ENCODE assay signal across 8 cellular contexts in the genomic region with DNA sequence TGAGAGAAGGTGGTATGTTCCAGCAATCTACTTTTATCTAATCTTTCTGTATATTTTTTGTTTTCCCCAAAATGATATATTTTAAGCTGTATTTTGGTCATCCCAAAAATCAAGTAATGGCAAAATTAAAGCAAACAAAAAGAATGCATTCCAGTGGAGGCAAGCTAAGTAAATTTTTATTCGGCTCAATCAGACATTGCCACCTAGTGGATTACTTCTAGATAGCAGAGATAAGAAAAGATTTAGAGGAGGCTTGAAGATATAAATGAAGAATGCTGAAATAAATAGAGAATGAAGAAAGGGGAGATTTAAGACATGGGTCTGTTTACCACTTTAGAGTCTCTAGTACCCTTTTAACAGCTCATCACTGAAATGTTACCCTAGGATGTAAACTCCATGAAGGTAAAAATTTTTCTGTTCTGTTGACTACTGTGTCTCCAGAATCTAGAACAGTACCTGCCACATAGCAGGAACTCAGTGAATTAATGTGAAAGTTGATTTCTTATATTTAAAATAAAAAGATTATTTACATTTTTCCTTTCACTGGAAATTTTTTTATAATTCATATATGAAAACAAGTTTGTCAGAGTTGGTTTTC.
DNase-seq lines count a peak whose midpoint lies in the region; ATAC-seq, FAIRE-seq and TF ChIP-seq lines count a peak whose summit lies in the region.

No MANE protein-coding gene starts in this region.

- H3K4me3 ChIP-seq in astrocyte (ENCODE audit: insufficient read depth, low read depth, low read length), result no peak overlapping the region
- no peak overlapping the region for H3K4me3 ChIP-seq in kidney epithelial cell (ENCODE audit: low read depth, low read length)

- no peak for TF ChIP-seq POLR2A in GM12892 (IDR thresholded peaks at IDR 0.05; ENCODE audit: low read depth, low read length)

- no peak overlapping the region for H3K9ac ChIP-seq in astrocyte (ENCODE audit: low read length)

- no peak overlapping the region for H3K4me2 ChIP-seq in astrocyte (ENCODE audit: low read length)

- H3K9me3 ChIP-seq in astrocyte (ENCODE audit: insufficient read depth, low read depth, low read length), result no peaks in the 10 kb centered on the region

- ATAC-seq in GM21526 (IDR thresholded peaks at IDR 0.05; ENCODE audit: low FRiP score, unreplicated experiment) (no peak), HG02642 (IDR thresholded peaks at IDR 0.05; ENCODE audit: poor library complexity, unreplicated experiment) (no peak)

- H3K36me3 ChIP-seq in astrocyte (ENCODE audit: insufficient read depth, low read length) (no peaks in the 10 kb centered on the region), kidney epithelial cell (ENCODE audit: control insufficient read depth, insufficient read depth, low read length) (no peaks in the 10 kb centered on the region)

- DNase-seq in AG09319 (ENCODE audit: extremely low read depth, low read depth), result peak; percentile 22
- DNase-seq in GM12892 (ENCODE audit: insufficient read length), result no peak
- peak; percentile 71 for DNase-seq in NAMALWA (ENCODE audit: low spot score)
- peak; percentile 23 for DNase-seq in astrocyte (ENCODE audit: low read depth)
- no peak for DNase-seq in kidney epithelial cell (ENCODE audit: low read depth)
- no peak for DNase-seq in stimulated activated CD4-positive, alpha-beta T cell treated with anti-CD3 and anti-CD28 coated beads, Interleukin-1b, Interleukin-23, amount 100 ng/mL, for 48 hours

- no peaks in the 10 kb centered on the region for H3K79me2 ChIP-seq in astrocyte (ENCODE audit: insufficient read depth, low read length)

- H4K20me1 ChIP-seq in astrocyte (ENCODE audit: insufficient read depth, low read length), result no peaks in the 10 kb centered on the region

- H3K4me1 ChIP-seq in astrocyte (ENCODE audit: insufficient read depth, low read length), result no peaks in the 10 kb centered on the region

- H3K27ac ChIP-seq in astrocyte (ENCODE audit: low read depth, low read length), result no peak overlapping the region

- no peaks in the 10 kb centered on the region for H3K9me3 Mint-ChIP-seq in astrocyte (ENCODE audit: unreplicated experiment)

- H2AFZ ChIP-seq in astrocyte (ENCODE audit: low read depth, low read length), result no peak overlapping the region

- H3K4me3 Mint-ChIP-seq in astrocyte (ENCODE audit: unreplicated experiment), result no peak overlapping the region

- H3K4me1 Mint-ChIP-seq in astrocyte (ENCODE audit: low read depth, unreplicated experiment), result peaks cover 3% of the 10 kb centered on the region

- FAIRE-seq in GM12892 (lab: Jason Lieb, UNC) (peak; percentile 30), astrocyte (lab: Jason Lieb, UNC) (peak; percentile 72)

- TF ChIP-seq CTCF in AG09319 (IDR thresholded peaks at IDR 0.05; ENCODE audit: low read depth, low read length) (peak; percentile 78), astrocyte (IDR thresholded peaks at IDR 0.05; ENCODE audit: insufficient read depth, low read depth, low read length) (peak; percentile 69), kidney epithelial cell (IDR thresholded peaks at IDR 0.05; ENCODE audit: insufficient read depth, low read length, poor library complexity, severe bottlenecking) (peak; percentile 64)

- H3K27me3 Mint-ChIP-seq in astrocyte (ENCODE audit: low read depth, unreplicated experiment), result no peaks in the 10 kb centered on the region

- no peak overlapping the region for H3K27ac Mint-ChIP-seq in astrocyte (ENCODE audit: unreplicated experiment)

- H3K36me3 Mint-ChIP-seq in astrocyte (ENCODE audit: low read depth, unreplicated experiment), result peaks cover 3% of the 10 kb centered on the region

- H3K27me3 ChIP-seq in astrocyte (ENCODE audit: insufficient read depth, low read length) (no peaks in the 10 kb centered on the region), kidney epithelial cell (ENCODE audit: control insufficient read depth, insufficient read depth, low read length) (no peaks in the 10 kb centered on the region)

Comparison
In these comparisons a context has a peak if more than half of its experiments do, and no peak if none do; other contexts are left out.
1. DNase-seq: peak in AG09319 (single experiment), NAMALWA (single experiment) and astrocyte (single experiment); none in GM12892 (single experiment), kidney epithelial cell (single experiment) and stimulated activated CD4-positive, alpha-beta T cell treated with anti-CD3 and anti-CD28 coated beads, Interleukin-1b, Interleukin-23, amount 100 ng/mL, for 48 hours (single experiment).
2. Peak in every context shown above with its lines, with median percentiles within 50 percentile points of each other: CTCF ChIP-seq.